In the genomic region with DNA sequence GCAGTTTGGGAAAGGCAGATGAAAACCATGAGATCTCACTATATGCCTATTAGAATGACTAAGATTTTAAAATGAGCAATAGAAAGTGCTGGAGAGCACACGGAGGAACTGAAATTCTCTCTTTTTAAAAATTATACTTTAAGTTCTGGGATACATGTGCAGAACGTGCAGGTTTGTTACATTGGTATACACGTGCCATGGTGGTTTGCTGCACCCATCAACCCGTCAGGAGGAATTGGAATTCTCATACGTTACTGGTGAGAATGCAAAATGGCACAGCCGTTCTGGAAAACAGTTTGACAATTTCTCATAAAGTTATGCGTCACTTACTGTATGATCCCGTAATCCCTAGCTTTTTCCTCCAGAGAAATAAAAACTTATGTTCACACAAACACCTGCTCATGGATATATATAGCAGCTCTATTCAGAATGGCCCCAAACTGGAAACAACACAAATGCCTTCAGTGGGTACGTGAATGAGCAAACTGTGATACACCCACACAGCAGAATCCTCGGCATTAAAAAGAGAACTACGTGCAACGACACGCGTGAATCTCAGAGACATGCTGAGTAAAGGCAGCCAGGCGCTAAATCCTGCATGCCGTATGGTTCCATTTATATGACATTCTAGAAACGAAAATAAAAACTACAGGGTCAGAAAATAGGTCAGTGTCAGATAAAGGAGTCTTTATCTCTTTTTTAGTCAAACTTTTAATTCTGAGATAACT, we compare ENCODE assay signal across 12 cellular contexts. TPM values are rescaled to one million over a fixed set of nuclear protein-coding genes. Genes with fewer than 3 reads are reported as not detected.
DNase-seq lines count a peak whose midpoint lies in the region; ATAC-seq and TF ChIP-seq lines count a peak whose summit lies in the region.
"Had no signal": no experiment of that assay in that cellular context is flagged by ENCODE, and none has a peak within 500 bp of the region (broad histone marks: within the 10 kb centered on the region; RNA-seq: fewer than 3 reads in every experiment).

No MANE protein-coding gene starts in this region.

- H3K9me3 Mint-ChIP-seq in activated naive CD8-positive, alpha-beta T cell treated with anti-CD3 and anti-CD28 coated beads for 36 hours, result no peaks in the 10 kb centered on the region

- TF ChIP-seq CTCF in AG10803 (conservative IDR thresholded peaks at IDR 0.05; ENCODE audit: low read length) (no peak), GM13976 (IDR thresholded peaks at IDR 0.05; ENCODE audit: borderline replicate concordance, control extremely low read depth, extremely low read depth, insufficient read depth, missing control alignments) (no peak)

- H3K9me3 ChIP-seq in KOPT-K1 (ENCODE audit: insufficient read depth, low read length, poor library complexity, severe bottlenecking), result no peaks in the 10 kb centered on the region

- DNase-seq in AG10803 (ENCODE audit: low read depth) (peak; percentile 12), GM13976 (ENCODE audit: low spot score) (no peak), left ventricle myocardium superior (no peak)
- no peak for DNase-seq in stimulated activated naive CD4-positive, alpha-beta T cell treated with Interleukin-2 at 50 U/mL for 16 hours (lab: John Stamatoyannopoulos, UW)
- no peak for DNase-seq in activated naive CD8-positive, alpha-beta T cell treated with anti-CD3 and anti-CD28 coated beads for 36 hours
- DNase-seq: dermis blood vessel endothelial cell; foreskin keratinocyte; NCI-H1048; stimulated activated naive CD8-positive, alpha-beta T cell treated with anti-CD3 and anti-CD28 coated beads, Interleukin-15, Interleukin-2, amounts not matched to agents 100 U/mL and 50 U/mL, for 24 hours had no signal

- no peaks in the 10 kb centered on the region for H3K36me3 Mint-ChIP-seq in activated naive CD8-positive, alpha-beta T cell treated with anti-CD3 and anti-CD28 coated beads for 36 hours

- intact Hi-C loops in left ventricle myocardium superior (cut with micrococcal nuclease), result no loop called here

- H3K27ac ChIP-seq in KOPT-K1 (ENCODE audit: low read depth, low read length, poor library complexity, severe bottlenecking), result peak overlapping the region; percentile 89
- H3K27ac ChIP-seq: foreskin keratinocyte had no signal

- H3K4me1 Mint-ChIP-seq in activated naive CD8-positive, alpha-beta T cell treated with anti-CD3 and anti-CD28 coated beads for 36 hours, result peaks cover 26% of the 10 kb centered on the region

- H3K4me3 Mint-ChIP-seq in activated naive CD8-positive, alpha-beta T cell treated with anti-CD3 and anti-CD28 coated beads for 36 hours, result no peak overlapping the region

- H3K36me3 ChIP-seq in KOPT-K1 (ENCODE audit: insufficient read depth, low read length), result no peaks in the 10 kb centered on the region; the same call in 1 of the 2 replicates

- in situ Hi-C loops in GM13976 (cut with MboI; ENCODE audit: low sequenced_read_pairs, unreplicated experiment), result no loop called here

- ATAC-seq in GM18502 (IDR thresholded peaks at IDR 0.05; ENCODE audit: poor library complexity, unreplicated experiment), result peak; percentile 46
- ATAC-seq in GM21717 (IDR thresholded peaks at IDR 0.05; ENCODE audit: unreplicated experiment), result peak; percentile 45
- no peak for ATAC-seq in left ventricle myocardium superior
- ATAC-seq: foreskin keratinocyte; stimulated activated naive CD8-positive, alpha-beta T cell treated with anti-CD3 and anti-CD28 coated beads, Interleukin-15, Interleukin-2, amounts not matched to agents 100 U/mL and 50 U/mL, for 24 hours had no signal

- no peak overlapping the region for H3K27ac Mint-ChIP-seq in activated naive CD8-positive, alpha-beta T cell treated with anti-CD3 and anti-CD28 coated beads for 36 hours

- no peaks in the 10 kb centered on the region for H3K27me3 Mint-ChIP-seq in activated naive CD8-positive, alpha-beta T cell treated with anti-CD3 and anti-CD28 coated beads for 36 hours

- no peak overlapping the region for H3K4me3 ChIP-seq in AG10803 (ENCODE audit: low read length)

RNA-seq across cellular contexts. Expression of a gene that starts 11.8 kb away (rescaled TPM):
- 1 to 10 TPM in 1 of 2 experiments, under 1 TPM in 1; 0.88 to 1.0 TPM for total RNA-seq in activated naive CD8-positive, alpha-beta T cell treated with anti-CD3 and anti-CD28 coated beads for 36 hours
- total RNA-seq in left ventricle myocardium superior, result 1.4 TPM
- total RNA-seq: dermis blood vessel endothelial cell, foreskin keratinocyte had no signal

RNA-seq across cellular contexts. Expression of a gene that starts 56.5 kb away (rescaled TPM):
- total RNA-seq in activated naive CD8-positive, alpha-beta T cell treated with anti-CD3 and anti-CD28 coated beads for 36 hours, result not detected
- total RNA-seq in left ventricle myocardium superior, result not detected
- total RNA-seq: dermis blood vessel endothelial cell, foreskin keratinocyte had no signal
